ENCODE assay signal across 9 cellular contexts in genomic region chr16:81697321-81697885, GRCh38.
DNase-seq lines count a peak whose midpoint lies in the region; ATAC-seq and TF ChIP-seq lines count a peak whose summit lies in the region.
"Had no signal": no experiment of that assay in that cellular context is flagged by ENCODE, and none has a peak within 500 bp of the region (broad histone marks: within the 10 kb centered on the region; RNA-seq: fewer than 3 reads in every experiment).

No MANE protein-coding gene starts in this region.

- H3K4me1 Mint-ChIP-seq in HFFc6 (ENCODE audit: low read depth) (peaks cover 31% of the 10 kb centered on the region), memory B cell (peaks cover 6% of the 10 kb centered on the region)

- no peak overlapping the region for H3K4me3 ChIP-seq in choroid plexus epithelial cell (ENCODE audit: low read depth, low read length)
- peak overlapping the region in 1 of 5 donors; percentile 4 for H3K4me3 ChIP-seq in subcutaneous abdominal adipose tissue (ENCODE audit: low read depth in 1 of 5, low read length in 5 of 5)

- ATAC-seq in memory B cell (ENCODE audit: low read depth) (peak; percentile 43), GM18858 (IDR thresholded peaks at IDR 0.05; ENCODE audit: unreplicated experiment) (no peak), HG02610 (IDR thresholded peaks at IDR 0.05; ENCODE audit: unreplicated experiment) (no peak)

- H3K4me3 Mint-ChIP-seq in HFFc6 (no peak overlapping the region), memory B cell (no peak overlapping the region)
- H3K4me3 Mint-ChIP-seq: T-helper 1 cell treated with Interleukin-12 subunit alpha and Interleukin-12 subunit beta and Interleukin-4 antibody, amounts not matched to agents 30 μg/mL and 1 μg/mL, for 36 hours had no signal

- H3K36me3 Mint-ChIP-seq in HFFc6 (ENCODE audit: low read depth) (peaks cover 20% of the 10 kb centered on the region), memory B cell (peaks cover 28% of the 10 kb centered on the region)

- no peak overlapping the region for H3K9ac ChIP-seq in subcutaneous abdominal adipose tissue (ENCODE audit: low read length in 5 of 5)

- peak; percentile 75 for DNase-seq in DMS 273 (lab: John Stamatoyannopoulos, UW; ENCODE audit: unreplicated experiment)
- DNase-seq in HFFc6: peak; percentile 48
- DNase-seq in choroid plexus epithelial cell (ENCODE audit: low read depth): peak; percentile 78
- DNase-seq in memory B cell (ENCODE audit: low spot score in 2 of 2): no peak

- H3K27me3 ChIP-seq in subcutaneous abdominal adipose tissue (ENCODE audit: control insufficient read depth in 5 of 5, insufficient read depth in 4 of 5, low read length in 5 of 5): no peaks in the 10 kb centered on the region

- H3K4me1 ChIP-seq in subcutaneous abdominal adipose tissue (ENCODE audit: control insufficient read depth in 5 of 5, insufficient read depth in 5 of 5, low read length in 5 of 5): peaks cover 0 to 62% (median 10%) of the 10 kb centered on the region in 5 donors

- H3K27ac ChIP-seq in VCaP (no peak overlapping the region), subcutaneous abdominal adipose tissue (ENCODE audit: low read depth, low read length) (peak overlapping the region; percentile 42)

- no peaks in the 10 kb centered on the region for H3K9me3 Mint-ChIP-seq in HFFc6
- no peaks in the 10 kb centered on the region for H3K9me3 Mint-ChIP-seq in memory B cell
- H3K9me3 Mint-ChIP-seq: T-helper 1 cell treated with Interleukin-12 subunit alpha and Interleukin-12 subunit beta and Interleukin-4 antibody, amounts not matched to agents 30 μg/mL and 1 μg/mL, for 36 hours had no signal

- peaks cover 0 to 88% (median 67%) of the 10 kb centered on the region in 5 donors for H3K36me3 ChIP-seq in subcutaneous abdominal adipose tissue (ENCODE audit: control insufficient read depth in 5 of 5, insufficient read depth in 5 of 5, low read length in 5 of 5)

- TF ChIP-seq CTCF in HFFc6 (IDR thresholded peaks at IDR 0.05) (peak; percentile 82), VCaP (conservative IDR thresholded peaks at IDR 0.05) (peak; percentile 79), choroid plexus epithelial cell (conservative IDR thresholded peaks at IDR 0.05; ENCODE audit: low read depth, low read length) (peak; percentile 88)

- H3K27ac Mint-ChIP-seq in HFFc6 (no peak overlapping the region), memory B cell (no peak overlapping the region)
- H3K27ac Mint-ChIP-seq: T-helper 1 cell treated with Interleukin-12 subunit alpha and Interleukin-12 subunit beta and Interleukin-4 antibody, amounts not matched to agents 30 μg/mL and 1 μg/mL, for 36 hours had no signal

- no peaks in the 10 kb centered on the region for H3K9me3 ChIP-seq in subcutaneous abdominal adipose tissue (ENCODE audit: control insufficient read depth in 5 of 5, low read length in 5 of 5)

- peaks cover 3% of the 10 kb centered on the region; the same call in 1 of the 2 replicates for H3K27me3 Mint-ChIP-seq in HFFc6 (ENCODE audit: insufficient read depth)
- no peaks in the 10 kb centered on the region for H3K27me3 Mint-ChIP-seq in memory B cell

Comparison
In these comparisons a context has a peak if more than half of its experiments do, and no peak if none do; other contexts are left out.
1. DNase-seq: peak in DMS 273 (single experiment), HFFc6 (single experiment) and choroid plexus epithelial cell (single experiment); none in memory B cell (0 of 2).
2. Peak in every context shown above with its lines, with median percentiles within 50 percentile points of each other: CTCF ChIP-seq.